Comparison of ENCODE assay signal across 23 cellular contexts in genomic region chr6:47485491-47486135, GRCh38. TPM values are rescaled to one million over a fixed set of nuclear protein-coding genes. Genes with fewer than 3 reads are reported as not detected.
A peak's percentile ranks its signal among the peaks of the same experiment; 100 is the strongest.
DNase-seq lines count a peak whose midpoint lies in the region; ATAC-seq and TF ChIP-seq lines count a peak whose summit lies in the region.
"Had no signal": no experiment of that assay in that cellular context is flagged by ENCODE, and none has a peak within 500 bp of the region (broad histone marks: within the 10 kb centered on the region; RNA-seq: fewer than 3 reads in every experiment).

No MANE protein-coding gene starts in this region.

- H3K4me3 ChIP-seq in GM23248 (no peak overlapping the region), neural progenitor cell (no peak overlapping the region)
- H3K4me3 ChIP-seq: adrenal gland; BLaER1 treated with 17β-estradiol and CSF1 and Interleukin-3, amounts not matched to agents 10 nM and 100 nM; heart left ventricle; ovary; upper lobe of right lung had no signal

- H3K9me3 Mint-ChIP-seq in neural progenitor cell: no peaks in the 10 kb centered on the region
- H3K9me3 Mint-ChIP-seq: activated T-cell treated with anti-CD3 and anti-CD28 coated beads, Interleukin-2, amount 50 U/mL, for 24 hours; natural killer cell treated with Interleukin-12 subunit alpha and Interleukin-12 subunit beta and Interleukin-15 and Interleukin-18, amount 100 ng/mL, for 72 hours had no signal

- H3K4me1 ChIP-seq in GM23248 (ENCODE audit: insufficient read depth) (peaks cover 41% of the 10 kb centered on the region), neural progenitor cell (peaks cover 27% of the 10 kb centered on the region)

- intact Hi-C loops in left colon (cut with DNase I, micrococcal nuclease): no loop called here

- no peak overlapping the region for H3K4me3 Mint-ChIP-seq in neural progenitor cell
- H3K4me3 Mint-ChIP-seq: activated T-cell treated with anti-CD3 and anti-CD28 coated beads, Interleukin-2, amount 50 U/mL, for 24 hours; natural killer cell treated with Interleukin-12 subunit alpha and Interleukin-12 subunit beta and Interleukin-15 and Interleukin-18, amount 100 ng/mL, for 72 hours had no signal

- H3K4me2 ChIP-seq in GM23248 (ENCODE audit: unreplicated experiment): peak overlapping the region; percentile 87
- no peak overlapping the region for H3K4me2 ChIP-seq in neural progenitor cell
- H3K4me2 ChIP-seq: BLaER1 treated with 17β-estradiol and CSF1 and Interleukin-3, amounts not matched to agents 10 nM and 100 nM had no signal

- peak; percentile 47 for ATAC-seq in left colon
- ATAC-seq: heart left ventricle; natural killer cell treated with Interleukin-12 subunit alpha and Interleukin-12 subunit beta and Interleukin-15 and Interleukin-18, amount 100 ng/mL, for 72 hours; upper lobe of right lung had no signal

- TF ChIP-seq CTCF in 22Rv1 (IDR thresholded peaks at IDR 0.05): no peak
- no peak for TF ChIP-seq CTCF in VCaP (conservative IDR thresholded peaks at IDR 0.05)
- no peak for TF ChIP-seq CTCF in neural progenitor cell (IDR thresholded peaks at IDR 0.05)

- no peaks in the 10 kb centered on the region for H3K36me3 ChIP-seq in GM23248 (ENCODE audit: low read depth)
- no peaks in the 10 kb centered on the region for H3K36me3 ChIP-seq in neural progenitor cell
- H3K36me3 ChIP-seq: adrenal gland; BLaER1 treated with 17β-estradiol and CSF1 and Interleukin-3, amounts not matched to agents 10 nM and 100 nM; heart left ventricle; ovary; upper lobe of right lung had no signal

- H3K4me1 Mint-ChIP-seq in neural progenitor cell: peaks cover 3% of the 10 kb centered on the region

- peaks cover 6% of the 10 kb centered on the region for H3K36me3 Mint-ChIP-seq in neural progenitor cell
- H3K36me3 Mint-ChIP-seq: natural killer cell treated with Interleukin-12 subunit alpha and Interleukin-12 subunit beta and Interleukin-15 and Interleukin-18, amount 100 ng/mL, for 72 hours had no signal

- H2AFZ ChIP-seq in GM23248 (no peak overlapping the region), neural progenitor cell (replicated peaks) (no peak overlapping the region)

- H3K79me2 ChIP-seq in GM23248 (ENCODE audit: insufficient read depth): peaks cover 95% of the 10 kb centered on the region
- H3K79me2 ChIP-seq in neural progenitor cell (ENCODE audit: low read depth): peaks cover 100% of the 10 kb centered on the region

- H3K9me2 ChIP-seq in GM23248 (ENCODE audit: insufficient read depth): no peaks in the 10 kb centered on the region

- no peak overlapping the region for H3K27ac Mint-ChIP-seq in neural progenitor cell
- H3K27ac Mint-ChIP-seq: activated T-cell treated with anti-CD3 and anti-CD28 coated beads, Interleukin-2, amount 50 U/mL, for 24 hours had no signal

- in situ Hi-C loops in GM23248 (cut with MboI): no loop called here

- H3K27ac ChIP-seq in 22Rv1 (peak overlapping the region; percentile 76), GM23248 (no peak overlapping the region), VCaP (peak overlapping the region; percentile 92), neural progenitor cell (no peak overlapping the region)
- H3K27ac ChIP-seq: adrenal gland; BLaER1 treated with 17β-estradiol and CSF1 and Interleukin-3, amounts not matched to agents 10 nM and 100 nM; heart left ventricle; ovary; RWPE1; upper lobe of right lung had no signal

- H3K9me3 ChIP-seq in GM23248 (ENCODE audit: low read depth): no peaks in the 10 kb centered on the region
- no peaks in the 10 kb centered on the region for H3K9me3 ChIP-seq in neural progenitor cell (ENCODE audit: low read depth)
- H3K9me3 ChIP-seq: BLaER1 treated with 17β-estradiol and CSF1 and Interleukin-3, amounts not matched to agents 10 nM and 100 nM; heart left ventricle; ovary; upper lobe of right lung had no signal

- peaks cover 23% of the 10 kb centered on the region; the same call in 1 of the 2 replicates for H3F3A ChIP-seq in GM23248 (ENCODE audit: insufficient read depth)
- H3F3A ChIP-seq in neural progenitor cell (ENCODE audit: low read depth): no peaks in the 10 kb centered on the region

- DNase-seq in GM23248: peak; percentile 20
- DNase-seq in left colon: no peak
- DNase-seq in Ammon's horn (ENCODE audit: low spot score): no peak
- DNase-seq in neural progenitor cell (ENCODE audit: low spot score): no peak
- DNase-seq in activated CD4-positive, alpha-beta T cell treated with anti-CD3 and anti-CD28 coated beads for 4 hours: no peak
- no peak for DNase-seq in T1000 (lab: John Stamatoyannopoulos, UW)
- DNase-seq: activated gamma-delta T cell treated with Interleukin-2 at 50 U/mL for 16 hours; activated T-cell treated with anti-CD3 and anti-CD28 coated beads, Interleukin-2, amount 50 U/mL, for 24 hours; adrenal gland; effector CD4-positive, alpha-beta T cell; heart left ventricle; kidney; NCI-H1105 treated with DMSO at 0.1 percent for 48 hours; NCI-H2081 treated with DMSO at 0.1 percent for 48 hours; NCI-H748 treated with DMSO at 0.1 percent for 48 hours; ovary; stimulated activated CD4-positive, alpha-beta T cell treated with anti-CD3 and anti-CD28 coated beads, Interleukin-2, amount 100 ng/mL, for 24 hours; upper lobe of right lung had no signal

- H3K27me3 ChIP-seq in GM23248 (replicated peaks; ENCODE audit: insufficient read depth): no peaks in the 10 kb centered on the region
- no peaks in the 10 kb centered on the region for H3K27me3 ChIP-seq in neural progenitor cell
- H3K27me3 ChIP-seq: adrenal gland; BLaER1 treated with 17β-estradiol and CSF1 and Interleukin-3, amounts not matched to agents 10 nM and 100 nM; heart left ventricle; ovary; upper lobe of right lung had no signal

- peaks cover 11% of the 10 kb centered on the region for H4K20me1 ChIP-seq in GM23248 (ENCODE audit: insufficient read depth)
- H4K20me1 ChIP-seq in neural progenitor cell (ENCODE audit: low read depth): peaks cover 40% of the 10 kb centered on the region

- H3K27me3 Mint-ChIP-seq in neural progenitor cell (ENCODE audit: insufficient read depth, low read depth): no peaks in the 10 kb centered on the region
- H3K27me3 Mint-ChIP-seq: activated T-cell treated with anti-CD3 and anti-CD28 coated beads, Interleukin-2, amount 50 U/mL, for 24 hours; natural killer cell treated with Interleukin-12 subunit alpha and Interleukin-12 subunit beta and Interleukin-15 and Interleukin-18, amount 100 ng/mL, for 72 hours had no signal

- H3K9ac ChIP-seq in GM23248 (no peak overlapping the region), neural progenitor cell (no peak overlapping the region)
- H3K9ac ChIP-seq: BLaER1 treated with 17β-estradiol and CSF1 and Interleukin-3, amounts not matched to agents 10 nM and 100 nM had no signal

RNA-seq across cellular contexts. Expression of gene CD2AP, which starts 8.0 kb away (rescaled TPM):
- 17.8 and 22.8 TPM in 2 replicates for total RNA-seq in GM23248 (2014; rRNA removed; shearing (Covaris generic))
- 12.3 and 13.2 TPM in 2 replicates for polyA plus RNA-seq in GM23248 (2016; fragmentation: Nextera tagmentation; extraction: Ambion mirVana)
- 100 to 1,000 TPM; 103 to 111 TPM for total RNA-seq in left colon
- 32.7 and 55.3 TPM in 2 replicates for total RNA-seq in neural progenitor cell (ENCODE audit: low replicate concordance)

Comparison
In these comparisons a context has a peak if more than half of its experiments do, and no peak if none do; other contexts are left out.
1. H3K27ac ChIP-seq: peak in 22Rv1 (single experiment) and VCaP (single experiment); none in GM23248 (single experiment) and neural progenitor cell (single experiment).